ENCODE assay signal across 8 cellular contexts in the genomic region with DNA sequence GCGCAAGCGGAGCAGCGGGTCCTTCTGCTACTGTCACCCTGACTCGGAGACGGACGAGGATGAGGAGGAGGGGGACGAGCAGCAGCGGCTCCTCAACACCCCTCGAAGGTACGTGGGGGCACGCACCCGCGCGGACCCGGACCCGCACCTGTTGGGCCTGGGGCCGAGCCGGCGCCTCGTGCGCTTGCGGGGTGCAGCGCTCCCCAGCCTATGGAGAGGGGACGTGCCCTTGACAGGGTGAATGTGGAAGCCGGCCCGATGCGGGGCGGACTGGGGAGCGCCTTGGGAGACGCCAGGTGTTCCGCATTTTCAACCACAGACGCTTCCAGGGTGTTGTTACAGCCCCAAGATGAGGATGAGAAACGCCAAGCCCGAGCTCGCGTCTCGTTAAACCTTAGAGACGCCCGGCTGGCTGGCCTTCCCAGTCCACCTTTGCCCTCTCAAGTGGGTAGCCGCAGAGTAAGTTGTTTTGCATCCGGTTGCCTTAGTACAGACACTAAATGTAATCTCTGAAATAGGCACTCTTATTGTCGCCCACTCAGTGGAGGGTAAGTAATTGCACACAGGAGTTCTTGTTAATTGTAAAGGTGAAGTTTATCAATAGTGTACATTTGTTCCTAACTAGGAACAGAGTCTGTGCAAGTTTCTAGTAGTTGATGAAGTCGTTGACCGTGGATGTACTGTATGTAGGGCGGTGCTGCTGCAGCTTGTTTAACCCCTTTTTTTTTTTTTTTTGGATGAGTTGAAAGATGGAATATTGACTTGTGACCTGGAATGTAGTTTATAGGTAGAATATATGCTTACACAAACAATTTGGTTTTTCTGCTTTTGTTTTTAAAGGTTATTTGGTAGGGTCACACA. TPM values are rescaled to one million over a fixed set of nuclear protein-coding genes. Genes with fewer than 3 reads are reported as not detected.
A peak's percentile ranks its signal among the peaks of the same experiment; 100 is the strongest.
DNase-seq lines count a peak whose midpoint lies in the region; ATAC-seq and TF ChIP-seq lines count a peak whose summit lies in the region.

No MANE protein-coding gene starts in this region.

- H3K27me3 ChIP-seq in Panc1 (ENCODE audit: control insufficient read depth, insufficient read depth, low read length) (no peaks in the 10 kb centered on the region), vagina (no peaks in the 10 kb centered on the region)

- ATAC-seq in GM18907 (IDR thresholded peaks at IDR 0.05; ENCODE audit: unreplicated experiment), result peak; percentile 28
- peak; percentile 22 for ATAC-seq in HG03139 (IDR thresholded peaks at IDR 0.05; ENCODE audit: unreplicated experiment)
- ATAC-seq in Panc1, result peak; percentile 46
- peak; percentile 23 for ATAC-seq in Right ventricle myocardium inferior

- H3K4me1 ChIP-seq in Panc1 (ENCODE audit: control insufficient read depth, insufficient read depth, low read length) (peaks cover 9% of the 10 kb centered on the region), vagina (peaks cover 47% of the 10 kb centered on the region)

- no peak for TF ChIP-seq POLR2A in vagina (IDR thresholded peaks at IDR 0.05)

- H3K27ac ChIP-seq in Panc1 (ENCODE audit: low read length) (peak overlapping the region; percentile 66), vagina (peak overlapping the region; percentile 94)

- intact Hi-C loops in Panc1 (cut with micrococcal nuclease; ENCODE audit: unreplicated experiment) (no loop called here), Right ventricle myocardium inferior (cut with DNase I) (no loop called here), vagina (cut with DNase I) (no loop called here)

- in situ Hi-C loops in Panc1 (cut with HindIII; ENCODE audit: low pct_unique_long_range_greater_than_20kb, low sequenced_read_pairs), result no loop called here

- CTCF ChIA-PET in AG04449 (lab: Yijun Ruan, JAX) (interaction anchor here (2.3 to 4.1 kb wide), 2 partner anchors 14 to 106 kb away, joined by 11 to 16 read pairs; no protein-coding TSS in a partner anchor), Panc1 (lab: Charles Lee) (no interaction called here)

- no peaks in the 10 kb centered on the region for H3K9me3 ChIP-seq in Panc1 (ENCODE audit: control insufficient read depth, insufficient read depth, low read depth, low read length)
- H3K9me3 ChIP-seq in vagina, result no peaks in the 10 kb centered on the region

- POLR2A ChIA-PET in AG04449 (lab: Yijun Ruan, JAX), result no interaction called here
- POLR2A ChIA-PET in Panc1 (lab: Charles Lee), result interaction anchor here (1.0 kb wide), 1 partner anchor 89 kb away, joined by 7 read pairs; a partner anchor contains a TSS

- BruUV-seq in Panc1 (replicated peaks; lab: Mats Ljungman, UMichigan), result no TSS peak

- DNase-seq in AG04449 (ENCODE audit: low read depth, low spot score), result no peak
- no peak for DNase-seq in Panc1 (ENCODE audit: low read depth, low spot score)
- DNase-seq in activated gamma-delta T cell treated with anti-CD3 and anti-CD28 coated beads, Interleukin-2, amount 50 U/mL, for 16 hours (ENCODE audit: low read depth), result peak; percentile 14
- peak; percentile 67 for DNase-seq in Right ventricle myocardium inferior (ENCODE audit: missing footprints)
- peak; percentile 9 for DNase-seq in pons (ENCODE audit: low spot score)
- no peak for DNase-seq in vagina (ENCODE audit: extremely low spot score in 2 of 2)

- H3K4me3 ChIP-seq in AG04449 (ENCODE audit: low read depth, low read length) (peak overlapping the region; percentile 93), Panc1 (ENCODE audit: low read depth in 2 of 2, low read length in 2 of 2) (peak overlapping the region; percentile 84 to 95), vagina (peak overlapping the region; percentile 84 to 100)

- H3K36me3 ChIP-seq in Panc1 (ENCODE audit: control insufficient read depth, insufficient read depth, low read length) (no peaks in the 10 kb centered on the region), vagina (no peaks in the 10 kb centered on the region)

- TF ChIP-seq CTCF in AG04449 (IDR thresholded peaks at IDR 0.05; ENCODE audit: insufficient read depth, low read length, missing control alignments) (no peak), Panc1 (IDR thresholded peaks at IDR 0.05) (no peak), vagina (IDR thresholded peaks at IDR 0.05) (no peak)

RNA-seq across cellular contexts. Expression of a gene that starts 0.8 kb away (rescaled TPM):
- total RNA-seq in Panc1 (2021; ENCODE audit: unreplicated experiment) (13.2 TPM), Right ventricle myocardium inferior (4.3 TPM), vagina (13.0 TPM)
- polyA plus RNA-seq in Panc1 (2012; ENCODE audit: insufficient read length), result 24.8 TPM

Comparison
In these comparisons a context has a peak if more than half of its experiments do, and no peak if none do; other contexts are left out.
1. DNase-seq: peak in activated gamma-delta T cell treated with anti-CD3 and anti-CD28 coated beads, Interleukin-2, amount 50 U/mL, for 16 hours (single experiment), Right ventricle myocardium inferior (single experiment) and pons (single experiment); none in AG04449 (single experiment), Panc1 (single experiment) and vagina (0 of 2).
2. Peak in every context shown above with its lines, with median percentiles within 50 percentile points of each other: H3K4me3 ChIP-seq and ATAC-seq.